8 cellular contexts compared by ENCODE assay signal in the genomic region with DNA sequence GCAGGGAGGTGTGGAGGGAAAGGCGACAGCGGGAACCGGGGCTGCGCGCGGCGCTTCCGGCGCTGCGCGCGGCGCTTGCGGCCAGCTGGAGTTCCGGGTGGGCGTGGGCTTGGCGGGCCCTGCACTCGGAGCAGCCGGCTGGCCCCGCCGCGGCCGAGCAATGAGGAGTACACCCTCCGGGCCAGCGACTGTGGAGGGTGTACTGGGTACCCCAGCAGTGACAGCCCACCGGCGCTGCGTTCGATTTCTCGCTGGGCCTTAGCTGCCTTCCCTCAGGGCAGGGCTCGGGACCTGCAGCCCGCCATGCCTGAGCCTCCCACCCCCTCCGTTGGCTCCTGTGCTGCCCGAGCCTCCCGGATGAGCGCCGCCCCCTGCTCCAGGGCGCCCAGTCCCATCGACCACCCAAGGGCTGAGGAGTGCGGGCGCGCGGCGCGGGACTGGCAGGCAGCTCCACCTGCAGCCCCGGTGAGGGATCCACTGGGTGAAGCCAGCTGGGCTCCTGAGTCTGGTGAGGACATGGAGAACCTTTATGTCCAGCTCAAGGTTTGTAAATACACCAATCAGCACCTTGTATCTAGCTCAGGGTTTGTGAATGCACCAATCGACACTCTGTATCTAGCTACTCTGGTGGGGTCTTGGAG.
A peak's percentile ranks its signal among the peaks of the same experiment; 100 is the strongest.
DNase-seq lines count a peak whose midpoint lies in the region; ATAC-seq, FAIRE-seq and TF ChIP-seq lines count a peak whose summit lies in the region.
"Not testable (repeated sequence)": the region's sequence is repeated elsewhere in the genome, so short reads cannot be mapped to it uniquely, and the experiment has no call there.

No MANE protein-coding gene starts in this region.

- H3K27me3 Mint-ChIP-seq in CD4-positive, alpha-beta T cell: not testable (repeated sequence)

- in situ Hi-C loops in brain microvascular endothelial cell (cut with HindIII; ENCODE audit: low pct_ligation_motif_present, low sequenced_read_pairs): not testable (repeated sequence)

- intact Hi-C loops in CD4-positive, alpha-beta T cell (cut with DNase I, micrococcal nuclease): not testable (repeated sequence)

- H3K9me3 Mint-ChIP-seq in CD4-positive, alpha-beta T cell: peaks cover 27% of the 10 kb centered on the region

- H3K36me3 ChIP-seq in brain microvascular endothelial cell (replicated peaks); kidney epithelial cell (ENCODE audit: control insufficient read depth, insufficient read depth, low read length); small intestine (ENCODE audit: control insufficient read depth in 2 of 2, insufficient read depth in 2 of 2, low read length in 2 of 2): not testable (repeated sequence)

- H3K36me3 Mint-ChIP-seq in CD4-positive, alpha-beta T cell (ENCODE audit: low read depth): not testable (repeated sequence)

- 85 to 90% (median 87%) methylated on average over 34 to 47 of the region's 47 CpGs for WGBS in small intestine, 3 donors

- not testable (repeated sequence) for H3K4me1 ChIP-seq in small intestine (ENCODE audit: control insufficient read depth in 2 of 2, insufficient read depth in 1 of 2, low read depth in 1 of 2, low read length in 1 of 2)

- peak overlapping the region; percentile 44 for H3K4me3 ChIP-seq in brain microvascular endothelial cell (ENCODE audit: low read depth, low read length)
- peak overlapping the region; percentile 20 for H3K4me3 ChIP-seq in kidney epithelial cell (ENCODE audit: low read depth, low read length)
- H3K4me3 ChIP-seq in small intestine (ENCODE audit: low read depth in 1 of 2, low read length in 2 of 2): not testable (repeated sequence)

- not testable (repeated sequence) for H3K4me1 Mint-ChIP-seq in CD4-positive, alpha-beta T cell (ENCODE audit: low read depth)

- CTCF ChIA-PET in CD4-positive, alpha-beta T cell (lab: Charles Lee): not testable (repeated sequence)

- not testable (repeated sequence) for TF ChIP-seq CTCF in CD4-positive, alpha-beta T cell (IDR thresholded peaks at IDR 0.05); brain microvascular endothelial cell (IDR thresholded peaks at IDR 0.05; ENCODE audit: low read depth, low read length, missing control alignments); kidney epithelial cell (IDR thresholded peaks at IDR 0.05; ENCODE audit: insufficient read depth, low read length, poor library complexity, severe bottlenecking)

- H3K9me3 ChIP-seq in CD4-positive, alpha-beta T cell (ENCODE audit: control insufficient read depth, low read length); small intestine (ENCODE audit: control insufficient read depth, low read depth): not testable (repeated sequence)

- not testable (repeated sequence) for H3K27ac ChIP-seq in CD4-positive, alpha-beta T cell (ENCODE audit: low read depth, low read length); brain microvascular endothelial cell; small intestine (ENCODE audit: low read depth in 1 of 2, low read length in 1 of 2)

- ATAC-seq in CD4-positive, alpha-beta T cell (ENCODE audit: poor library complexity): peak; percentile 54

- H3K4me3 Mint-ChIP-seq in CD4-positive, alpha-beta T cell: peak overlapping the region; percentile 88

- not testable (repeated sequence) for FAIRE-seq in small intestine (lab: Jason Lieb, UNC)

- POLR2A ChIA-PET in CD4-positive, alpha-beta T cell (lab: Charles Lee): not testable (repeated sequence)

- not testable (repeated sequence) for H3K27me3 ChIP-seq in CD4-positive, alpha-beta T cell (ENCODE audit: control insufficient read depth, insufficient read depth, low read length); brain microvascular endothelial cell (replicated peaks); kidney epithelial cell (ENCODE audit: control insufficient read depth, insufficient read depth, low read length); small intestine (ENCODE audit: control insufficient read depth in 2 of 2, insufficient read depth in 2 of 2, low read length in 2 of 2)

- peak overlapping the region; percentile 70 for H3K27ac Mint-ChIP-seq in CD4-positive, alpha-beta T cell

- not testable (repeated sequence) for DNase-seq in CD4-positive, alpha-beta T cell; brain microvascular endothelial cell; kidney epithelial cell (ENCODE audit: low read depth)
- peak; percentile 2 for DNase-seq in HuH-7.5 (ENCODE audit: low spot score)
- peak; percentile 25 to 29 for DNase-seq in SHP77 (lab: John Stamatoyannopoulos, UW)
- DNase-seq in activated CD8-positive, alpha-beta memory T cell treated with anti-CD3 and anti-CD28 coated beads, Interleukin-2, amount 50 U/mL, for 4 hours: peak; percentile 15
- DNase-seq in foreskin melanocyte: peak; percentile 41
- peak; percentile 6 for DNase-seq in small intestine
